19 cellular contexts compared by ENCODE assay signal in genomic region chrX:45788315-45788714, GRCh38.
DNase-seq lines count a peak whose midpoint lies in the region; ATAC-seq and TF ChIP-seq lines count a peak whose summit lies in the region.
"Had no signal": no experiment of that assay in that cellular context is flagged by ENCODE, and none has a peak within 500 bp of the region (broad histone marks: within the 10 kb centered on the region; RNA-seq: fewer than 3 reads in every experiment).

No MANE protein-coding gene starts in this region.

- H3K4me3 ChIP-seq in fibroblast of lung (replicated peaks in 1 of 4; ENCODE audit: control extremely low read depth in 1 of 4, insufficient read depth in 1 of 4, low read depth in 3 of 4, low read length in 4 of 4) = no peak overlapping the region
- no peak overlapping the region for H3K4me3 ChIP-seq in subcutaneous abdominal adipose tissue (ENCODE audit: low read depth in 1 of 5, low read length in 5 of 5)
- H3K4me3 ChIP-seq: Peyer's patch, prostate gland, thoracic aorta had no signal

- H4K20me1 ChIP-seq in fibroblast of lung (ENCODE audit: control insufficient read depth, extremely low read depth, insufficient read depth, low read length) = no peaks in the 10 kb centered on the region

- H2AFZ ChIP-seq in fibroblast of lung (ENCODE audit: low read length) = no peak overlapping the region

- H3K79me2 ChIP-seq in fibroblast of lung (ENCODE audit: control insufficient read depth, insufficient read depth, low read length) = peaks cover 74% of the 10 kb centered on the region

- no peak for ATAC-seq in activated T-cell treated with anti-CD3 and anti-CD28 coated beads, Interleukin-2, amount 50 U/mL, for 72 hours (replicated peaks in 1 of 2)
- ATAC-seq in activated T-helper 17 cell treated with anti-CD3 and anti-CD28 coated beads, Interleukin-2, amount 50 U/mL, for 72 hours (replicated peaks) = no peak

- H3K9me3 Mint-ChIP-seq in activated T-cell treated with anti-CD3 and anti-CD28 coated beads, Interleukin-2, amount 50 U/mL, for 72 hours = no peaks in the 10 kb centered on the region
- no peaks in the 10 kb centered on the region for H3K9me3 Mint-ChIP-seq in activated T-helper 17 cell treated with anti-CD3 and anti-CD28 coated beads, Interleukin-2, amount 50 U/mL, for 72 hours

- no peak overlapping the region for H3K9ac ChIP-seq in fibroblast of lung (ENCODE audit: insufficient read depth, low read length)
- H3K9ac ChIP-seq in subcutaneous abdominal adipose tissue (ENCODE audit: low read length in 5 of 5) = no peak overlapping the region

- no peak overlapping the region for H3K4me2 ChIP-seq in fibroblast of lung (ENCODE audit: extremely low read depth, insufficient read depth, low read length)

- H3K27me3 ChIP-seq in fibroblast of lung (ENCODE audit: control insufficient read depth, insufficient read depth, low read length) (no peaks in the 10 kb centered on the region), subcutaneous abdominal adipose tissue (ENCODE audit: control insufficient read depth in 5 of 5, insufficient read depth in 4 of 5, low read length in 5 of 5) (peaks cover 0 to 11% (median 7%) of the 10 kb centered on the region in 5 donors)
- H3K27me3 ChIP-seq: Peyer's patch had no signal

- no peaks in the 10 kb centered on the region for H3K36me3 ChIP-seq in fibroblast of lung (ENCODE audit: control insufficient read depth, insufficient read depth, low read length)
- no peaks in the 10 kb centered on the region for H3K36me3 ChIP-seq in subcutaneous abdominal adipose tissue (ENCODE audit: control insufficient read depth in 5 of 5, insufficient read depth in 5 of 5, low read length in 5 of 5)
- H3K36me3 ChIP-seq: Peyer's patch, prostate gland, thoracic aorta had no signal

- no peak for TF ChIP-seq CTCF in fibroblast of lung (conservative IDR thresholded peaks at IDR 0.05 in 1 of 2, IDR thresholded peaks at IDR 0.05 in 1 of 2; ENCODE audit: low read depth in 1 of 2, low read length in 2 of 2)

- H3K36me3 Mint-ChIP-seq in activated T-cell treated with anti-CD3 and anti-CD28 coated beads, Interleukin-2, amount 50 U/mL, for 72 hours (ENCODE audit: insufficient read depth in 2 of 2) = peaks cover 4 to 23% of the 10 kb centered on the region in 2 donors
- peaks cover 82% of the 10 kb centered on the region for H3K36me3 Mint-ChIP-seq in activated T-helper 17 cell treated with anti-CD3 and anti-CD28 coated beads, Interleukin-2, amount 50 U/mL, for 72 hours (ENCODE audit: low read depth)

- DNase-seq in activated T-cell treated with anti-CD3 and anti-CD28 coated beads, Interleukin-2, amount 50 U/mL, for 72 hours = no peak
- DNase-seq in activated T-cell treated with anti-CD3 and anti-CD28 coated beads, Interleukin-2, amount 50 U/mL, for 48 hours = no peak
- peak in 1 of 2 donors; percentile 76 for DNase-seq in fibroblast of lung (ENCODE audit: low read depth in 2 of 2)
- no peak for DNase-seq in activated CD4-positive, CD25-positive, alpha-beta regulatory T cell (lab: John Stamatoyannopoulos, UW)
- DNase-seq in activated naive CD4-positive, alpha-beta T cell (lab: John Stamatoyannopoulos, UW) = no peak
- DNase-seq in T1000 (lab: John Stamatoyannopoulos, UW) = no peak
- DNase-seq: activated CD4-positive, alpha-beta T cell treated with anti-CD3 and anti-CD28 coated beads, Interleukin-2, amount 50 U/mL, for 48 hours; activated T-cell treated with anti-CD3 and anti-CD28 coated beads, Interleukin-2, amount 50 U/mL, for 1 hour; DMS53; hippocampal formation; NCI-H146; nephron progenitor cell; Peyer's patch; stimulated activated CD4-positive, alpha-beta T cell treated with anti-CD3 and anti-CD28 coated beads, Interleukin-12 subunit alpha, Interleukin-12 subunit beta, amount 100 ng/mL, for 4 hours had no signal

- H3K27ac Mint-ChIP-seq in activated T-cell treated with anti-CD3 and anti-CD28 coated beads, Interleukin-2, amount 50 U/mL, for 72 hours = peak overlapping the region; percentile 43
- no peak overlapping the region for H3K27ac Mint-ChIP-seq in activated T-helper 17 cell treated with anti-CD3 and anti-CD28 coated beads, Interleukin-2, amount 50 U/mL, for 72 hours

- peaks cover 22% of the 10 kb centered on the region for H3K27me3 Mint-ChIP-seq in activated T-cell treated with anti-CD3 and anti-CD28 coated beads, Interleukin-2, amount 50 U/mL, for 72 hours (ENCODE audit: low read depth)
- H3K27me3 Mint-ChIP-seq in activated T-helper 17 cell treated with anti-CD3 and anti-CD28 coated beads, Interleukin-2, amount 50 U/mL, for 72 hours = no peaks in the 10 kb centered on the region
- H3K27me3 Mint-ChIP-seq: activated naive CD8-positive, alpha-beta T cell had no signal

- H3K4me3 Mint-ChIP-seq in activated T-cell treated with anti-CD3 and anti-CD28 coated beads, Interleukin-2, amount 50 U/mL, for 72 hours = peak overlapping the region in 1 of 2 donors; percentile 60
- peak overlapping the region; percentile 45 for H3K4me3 Mint-ChIP-seq in activated T-helper 17 cell treated with anti-CD3 and anti-CD28 coated beads, Interleukin-2, amount 50 U/mL, for 72 hours
- H3K4me3 Mint-ChIP-seq: activated naive CD8-positive, alpha-beta T cell; nephron progenitor cell had no signal

- H3K27ac ChIP-seq in fibroblast of lung (ENCODE audit: insufficient read depth, low read length) = peak overlapping the region; percentile 34
- H3K27ac ChIP-seq in subcutaneous abdominal adipose tissue (ENCODE audit: low read depth, low read length) = peak overlapping the region; percentile 33
- H3K27ac ChIP-seq: Peyer's patch, prostate gland had no signal

- H3K4me1 ChIP-seq in fibroblast of lung (ENCODE audit: control insufficient read depth, extremely low read depth, insufficient read depth, low read length) = peaks cover 8% of the 10 kb centered on the region
- H3K4me1 ChIP-seq in subcutaneous abdominal adipose tissue (ENCODE audit: control insufficient read depth in 5 of 5, insufficient read depth in 5 of 5, low read length in 5 of 5) = peaks cover 0 to 8% (median 7%) of the 10 kb centered on the region in 5 donors
- H3K4me1 ChIP-seq: Peyer's patch, prostate gland had no signal

- H3K9me3 ChIP-seq in fibroblast of lung (ENCODE audit: control insufficient read depth, insufficient read depth, low read depth, low read length) = no peaks in the 10 kb centered on the region
- H3K9me3 ChIP-seq in subcutaneous abdominal adipose tissue (ENCODE audit: control insufficient read depth in 5 of 5, low read length in 5 of 5) = peaks cover 0 to 3% (median 0%) of the 10 kb centered on the region in 5 donors
- H3K9me3 ChIP-seq: Peyer's patch, prostate gland, thoracic aorta had no signal

- peaks cover 64% of the 10 kb centered on the region for H3K4me1 Mint-ChIP-seq in activated T-cell treated with anti-CD3 and anti-CD28 coated beads, Interleukin-2, amount 50 U/mL, for 72 hours (ENCODE audit: low read depth)
- peaks cover 37% of the 10 kb centered on the region for H3K4me1 Mint-ChIP-seq in activated T-helper 17 cell treated with anti-CD3 and anti-CD28 coated beads, Interleukin-2, amount 50 U/mL, for 72 hours
